24 cellular contexts compared by ENCODE assay signal in genomic region chr2:57199663-57200062, GRCh38.
"Had no signal": no experiment of that assay in that cellular context is flagged by ENCODE, and none has a peak within 500 bp of the region (broad histone marks: within the 10 kb centered on the region; RNA-seq: fewer than 3 reads in every experiment).

No MANE protein-coding gene starts in this region.

- H3K9me3 Mint-ChIP-seq: mesothelial cell of epicardium had no signal

- H3K36me3 ChIP-seq: esophagus muscularis mucosa, gastroesophageal sphincter, heart left ventricle, lower lobe of right lung had no signal

- DNase-seq: dermis blood vessel endothelial cell; dorsolateral prefrontal cortex; effector CD4-positive, alpha-beta T cell; effector memory CD4-positive, alpha-beta T cell; foreskin keratinocyte; heart left ventricle; hypothalamus; immature natural killer cell; islet precursor cell; kidney; kidney glomerular epithelial cell; left colon; left ventricle myocardium superior; lower lobe of right lung; mesenchymal stem cell; mucosa of descending colon; naive B cell; naive thymus-derived CD8-positive, alpha-beta T cell had no signal

- H3K4me1 ChIP-seq: esophagus muscularis mucosa, foreskin keratinocyte, gastroesophageal sphincter, heart left ventricle, lower lobe of right lung had no signal

- H3K36me3 Mint-ChIP-seq: mesothelial cell of epicardium, naive B cell had no signal

- H3K9me3 ChIP-seq: esophagus muscularis mucosa, gastroesophageal sphincter, heart left ventricle, lower lobe of right lung, mucosa of descending colon had no signal

- H3K27ac Mint-ChIP-seq: immature natural killer cell; mesothelial cell of epicardium; naive B cell; naive thymus-derived CD8-positive, alpha-beta T cell had no signal

- ATAC-seq: foreskin keratinocyte; gastroesophageal sphincter; heart left ventricle; left colon; left lobe of liver; left ventricle myocardium superior; lower lobe of right lung; mucosa of descending colon; naive thymus-derived CD8-positive, alpha-beta T cell had no signal

- H3K4me1 Mint-ChIP-seq: immature natural killer cell; mesothelial cell of epicardium; naive B cell; naive thymus-derived CD8-positive, alpha-beta T cell had no signal

- H3K27ac ChIP-seq: coronary artery, dorsolateral prefrontal cortex, esophagus muscularis mucosa, foreskin keratinocyte, gastroesophageal sphincter, heart left ventricle, hepatocyte, lower lobe of right lung had no signal

- H3K4me3 ChIP-seq: coronary artery, dorsolateral prefrontal cortex, esophagus muscularis mucosa, gastroesophageal sphincter, heart left ventricle, hepatocyte, lower lobe of right lung, mucosa of descending colon had no signal

- H3K27me3 Mint-ChIP-seq: naive B cell; naive thymus-derived CD8-positive, alpha-beta T cell had no signal

- H3K27me3 ChIP-seq: dorsolateral prefrontal cortex, esophagus muscularis mucosa, foreskin keratinocyte, gastroesophageal sphincter, heart left ventricle, hepatocyte had no signal

- H3K4me3 Mint-ChIP-seq: immature natural killer cell; mesothelial cell of epicardium; naive B cell; naive thymus-derived CD8-positive, alpha-beta T cell had no signal
